20 cellular contexts compared by ENCODE assay signal in genomic region chr6:77511860-77512259, GRCh38. TPM values are rescaled to one million over a fixed set of nuclear protein-coding genes. Genes with fewer than 3 reads are reported as not detected.
DNase-seq lines count a peak whose midpoint lies in the region; ATAC-seq, FAIRE-seq and TF ChIP-seq lines count a peak whose summit lies in the region.
"Had no signal": no experiment of that assay in that cellular context is flagged by ENCODE, and none has a peak within 500 bp of the region (broad histone marks: within the 10 kb centered on the region; RNA-seq: fewer than 3 reads in every experiment).

No MANE protein-coding gene starts in this region.

- H3K79me2 ChIP-seq in HepG2 (ENCODE audit: insufficient read depth, low read length): no peaks in the 10 kb centered on the region

- no peaks in the 10 kb centered on the region for H3K4me1 Mint-ChIP-seq in endothelial cell (ENCODE audit: unreplicated experiment)
- H3K4me1 Mint-ChIP-seq: B cell had no signal

- H4K8ac ChIP-seq in mesenchymal stem cell (ENCODE audit: low read length): no peak overlapping the region

- TF ChIP-seq CTCF in HepG2 (CRISPR knock-in tag; IDR thresholded peaks at IDR 0.05) (no peak), right lobe of liver (IDR thresholded peaks at IDR 0.05) (no peak), epithelial cell of esophagus (IDR thresholded peaks at IDR 0.05; ENCODE audit: insufficient read depth, low read depth, low read length, missing control alignments) (no peak), endothelial cell (IDR thresholded peaks at IDR 0.05; ENCODE audit: unreplicated experiment) (no peak)

- CTCF ChIA-PET in HepG2 (lab: Yijun Ruan, JAX; ENCODE audit: low intra/inter-chr PET ratio, low total read pairs): no interaction called here

- no peak overlapping the region for H3K4me3 Mint-ChIP-seq in endothelial cell (ENCODE audit: unreplicated experiment)
- H3K4me3 Mint-ChIP-seq: B cell; CD4-positive, alpha-beta T cell; H9; HFFc6 had no signal

- peaks cover 49% of the 10 kb centered on the region for H3K9me3 ChIP-seq in HepG2 (ENCODE audit: low read length)
- H3K9me3 ChIP-seq in right lobe of liver: no peaks in the 10 kb centered on the region
- peaks cover 21% of the 10 kb centered on the region for H3K9me3 ChIP-seq in mesenchymal stem cell (ENCODE audit: control insufficient read depth, low read length)

- H2AK5ac ChIP-seq in mesenchymal stem cell (ENCODE audit: low read length, severe bottlenecking): no peak overlapping the region

- TF ChIP-seq POLR2A in HepG2 (IDR thresholded peaks at IDR 0.05; ENCODE audit: insufficient read depth in 1 of 2, low read depth in 2 of 2, low read length in 2 of 2) (no peak), right lobe of liver (IDR thresholded peaks at IDR 0.05) (no peak)

- TF ChIP-seq EP300 in HepG2 (IDR thresholded peaks at IDR 0.05; ENCODE audit: low read depth in 2 of 2, low read length in 2 of 2) (no peak), HepG2 (CRISPR knock-in tag; IDR thresholded peaks at IDR 0.05; ENCODE audit: borderline replicate concordance) (no peak)

- no peak overlapping the region for H2AFZ ChIP-seq in HepG2 (ENCODE audit: low read length)
- no peak overlapping the region for H2AFZ ChIP-seq in mesenchymal stem cell (ENCODE audit: low read depth, low read length)

- H3K9me3 Mint-ChIP-seq in endothelial cell (ENCODE audit: unreplicated experiment): peaks cover 14% of the 10 kb centered on the region

- H3K4me2 ChIP-seq in HepG2 (ENCODE audit: low read depth, low read length) (no peak overlapping the region), mesenchymal stem cell (ENCODE audit: low read length, poor library complexity, severe bottlenecking) (no peak overlapping the region)

- no peak overlapping the region for H3K27ac ChIP-seq in HepG2 (ENCODE audit: extremely low read length, insufficient read depth, low read length)
- H3K27ac ChIP-seq in right lobe of liver: no peak overlapping the region
- no peak overlapping the region for H3K27ac ChIP-seq in mesenchymal stem cell (ENCODE audit: low read length, poor library complexity, severe bottlenecking)

- DNase-seq in HepG2 (ENCODE audit: low spot score) (no peak), right lobe of liver (no peak), MV-4-11 (lab: John Stamatoyannopoulos, UW) (peak; percentile 62), epithelial cell of esophagus (ENCODE audit: low read depth) (peak; percentile 6), mesenchymal stem cell (no peak), endothelial cell (ENCODE audit: low spot score) (no peak)
- no peak for DNase-seq in stimulated activated CD4-positive, alpha-beta T cell treated with anti-CD3 and anti-CD28 coated beads, Interleukin-2, amount 100 ng/mL, for 48 hours
- DNase-seq: ACHN; C1 segment of cervical spinal cord; CD4-positive, alpha-beta T cell; DMS79; GOT3; H9; HFFc6 had no signal

- WGBS in HepG2 (ENCODE audit: low lambda C conversion rate): 0% methylated on average over 1 of the region's 1 CpG
- WGBS in right lobe of liver (ENCODE audit: insufficient coverage, low coverage, low lambda C conversion rate, missing lambda C conversion rate): 36% methylated on average over 1 of the region's 1 CpG
- 90% methylated on average over 1 of the region's 1 CpG for WGBS in mesenchymal stem cell

- H2BK5ac ChIP-seq in mesenchymal stem cell (ENCODE audit: low read depth, low read length, poor library complexity, severe bottlenecking): no peak overlapping the region

- H3K27me3 ChIP-seq in HepG2 (ENCODE audit: control insufficient read depth in 1 of 2, insufficient read depth in 2 of 2, low read length in 2 of 2) (no peaks in the 10 kb centered on the region), right lobe of liver (no peaks in the 10 kb centered on the region), mesenchymal stem cell (ENCODE audit: control insufficient read depth in 1 of 2, insufficient read depth in 1 of 2, low read length in 2 of 2) (no peaks in the 10 kb centered on the region)

- no peaks in the 10 kb centered on the region for H3K36me3 ChIP-seq in HepG2 (replicated peaks in 1 of 2; ENCODE audit: control insufficient read depth in 1 of 2, insufficient read depth in 2 of 2, low read length in 2 of 2)
- H3K36me3 ChIP-seq in right lobe of liver: no peaks in the 10 kb centered on the region
- H3K36me3 ChIP-seq in mesenchymal stem cell (ENCODE audit: control insufficient read depth in 1 of 2, insufficient read depth in 2 of 2, low read depth in 1 of 2, low read length in 2 of 2): no peaks in the 10 kb centered on the region

- no peaks in the 10 kb centered on the region for H3K27me3 Mint-ChIP-seq in endothelial cell (ENCODE audit: unreplicated experiment)
- H3K27me3 Mint-ChIP-seq: B cell; CD4-positive, alpha-beta T cell had no signal

- H2BK15ac ChIP-seq in mesenchymal stem cell (ENCODE audit: low read depth, poor library complexity, severe bottlenecking): no peak overlapping the region

- H3K9ac ChIP-seq in HepG2 (ENCODE audit: insufficient read depth, low read depth, low read length) (no peak overlapping the region), mesenchymal stem cell (ENCODE audit: low read length) (no peak overlapping the region)

- H4K20me1 ChIP-seq in HepG2 (ENCODE audit: insufficient read depth, low read length): no peaks in the 10 kb centered on the region

- H3K18ac ChIP-seq in mesenchymal stem cell (ENCODE audit: low read depth in 1 of 2, low read length in 2 of 2): no peak overlapping the region

- TF ChIP-seq RAD21 in HepG2 (CRISPR knock-in tag; IDR thresholded peaks at IDR 0.05): no peak

- H3K4me3 ChIP-seq in HepG2 (replicated peaks in 1 of 3; ENCODE audit: insufficient read depth in 1 of 3, low read depth in 2 of 3, low read length in 3 of 3) (no peak overlapping the region), right lobe of liver (no peak overlapping the region), epithelial cell of esophagus (ENCODE audit: low read length) (no peak overlapping the region), mesenchymal stem cell (ENCODE audit: insufficient read depth in 1 of 2, low read depth in 1 of 2, low read length in 2 of 2) (no peak overlapping the region)

- in situ Hi-C loops in HepG2 (cut with HindIII; ENCODE audit: extremely low pct_ligation_motif_present, low pct_unique_long_range_greater_than_20kb): no loop called here

- no TSS peak for BruUV-seq in HepG2 (replicated peaks; lab: Mats Ljungman, UMichigan)

- no peak overlapping the region for H3K23ac ChIP-seq in mesenchymal stem cell (ENCODE audit: low read length in 2 of 2)

- no peak overlapping the region for H2BK120ac ChIP-seq in mesenchymal stem cell (ENCODE audit: low read depth, low read length)

- H2BK12ac ChIP-seq in mesenchymal stem cell (ENCODE audit: low read length in 2 of 2): no peak overlapping the region

- no peak overlapping the region for H3K14ac ChIP-seq in mesenchymal stem cell (ENCODE audit: low read length in 2 of 2)

- POLR2A ChIA-PET in HepG2 (lab: Yijun Ruan, JAX): no interaction called here

- peaks cover 6% of the 10 kb centered on the region for H3K36me3 Mint-ChIP-seq in endothelial cell (ENCODE audit: low read depth, unreplicated experiment)

- H3K79me1 ChIP-seq in mesenchymal stem cell (replicated peaks; ENCODE audit: low read length, poor library complexity, severe bottlenecking): no peaks in the 10 kb centered on the region

- H3K4ac ChIP-seq in mesenchymal stem cell (ENCODE audit: low read depth in 1 of 2, low read length in 2 of 2): no peak overlapping the region

- intact Hi-C loops in HepG2 (cut with micrococcal nuclease; ENCODE audit: unreplicated experiment) (no loop called here), right lobe of liver (cut with DNase I) (no loop called here)

- ATAC-seq in HepG2 (no peak), right lobe of liver (no peak), HG03565 (IDR thresholded peaks at IDR 0.05; ENCODE audit: unreplicated experiment) (no peak)

- peak overlapping the region; percentile 27 for H4K91ac ChIP-seq in mesenchymal stem cell (ENCODE audit: low read length)

- H3K27ac Mint-ChIP-seq in endothelial cell (ENCODE audit: unreplicated experiment): no peak overlapping the region
- H3K27ac Mint-ChIP-seq: B cell; CD4-positive, alpha-beta T cell; H9; HFFc6 had no signal

- no peak for FAIRE-seq in HepG2 (lab: Jason Lieb, UNC)
- FAIRE-seq: GM12891, HTR-8/SVneo had no signal

- H3K4me1 ChIP-seq in HepG2 (ENCODE audit: insufficient read depth, low read length): no peaks in the 10 kb centered on the region
- H3K4me1 ChIP-seq in right lobe of liver: no peaks in the 10 kb centered on the region
- no peaks in the 10 kb centered on the region for H3K4me1 ChIP-seq in mesenchymal stem cell (ENCODE audit: control insufficient read depth, insufficient read depth, low read depth, low read length)

TF ChIP-seq in HepG2, 621 proteins besides CTCF, POLR2A, EP300 and RAD21:
- no peak for TF ChIP-seq SATB2 (CRISPR knock-in tag; IDR thresholded peaks at IDR 0.05)
- TF ChIP-seq ZNF616 (CRISPR knock-in tag; IDR thresholded peaks at IDR 0.05; ENCODE audit: low read depth): peak; percentile 95

RNA-seq across cellular contexts. Expression of gene HTR1B, which starts 48.6 kb away (rescaled TPM):
- total RNA-seq in HepG2 (2016; rRNA removed; fragmentation: Illumina TruSeq; extraction: Trizol) (not detected in 2 replicates), right lobe of liver (not detected), endothelial cell (ENCODE audit: unreplicated experiment) (0.33 TPM)
- total RNA-seq in HepG2 (2016; cell fraction: cytosol; rRNA removed; fragmentation: Illumina TruSeq; extraction: Trizol; ENCODE audit: low read depth): not detected in 2 replicates
- not detected in 2 replicates for total RNA-seq in HepG2 (2016; cell fraction: insoluble cytoplasmic fraction; rRNA removed; fragmentation: Illumina TruSeq; extraction: Trizol)
- not detected in 2 replicates for total RNA-seq in HepG2 (2016; cell fraction: membrane; rRNA removed; fragmentation: Illumina TruSeq; extraction: Trizol)
- total RNA-seq in HepG2 (2016; cell fraction: nucleus; rRNA removed; fragmentation: Illumina TruSeq; extraction: Trizol): not detected in 2 replicates
- polyA plus RNA-seq in HepG2 (2011; rRNA removed): not detected in 2 replicates
- polyA plus RNA-seq in HepG2 (2011; cell fraction: cytosol; rRNA removed): not detected in 2 replicates
- not detected in 2 replicates for polyA plus RNA-seq in HepG2 (2011; cell fraction: nucleus; rRNA removed)
- not detected in 2 replicates for polyA plus RNA-seq in HepG2 (2012)
- not detected in 2 replicates for polyA plus RNA-seq in HepG2 (2016; cell fraction: cytosol; fragmentation: Illumina TruSeq; extraction: Trizol; ENCODE audit: low read depth)
- not detected in 2 replicates for polyA plus RNA-seq in HepG2 (2016; cell fraction: insoluble cytoplasmic fraction; fragmentation: Illumina TruSeq; extraction: Trizol; ENCODE audit: low read depth)
- not detected in 2 replicates for polyA plus RNA-seq in HepG2 (2016; cell fraction: membrane; fragmentation: Illumina TruSeq; extraction: Trizol; ENCODE audit: low read depth)
- not detected in 2 replicates for polyA plus RNA-seq in HepG2 (2016; cell fraction: nucleus; fragmentation: Illumina TruSeq; extraction: Trizol; ENCODE audit: insufficient read depth, low read depth)
- polyA minus RNA-seq in HepG2 (2011; rRNA and poly(A)+ RNA removed; ENCODE audit: low replicate concordance): 0.19 TPM in 1 of 2 replicates, not detected in the other
- polyA minus RNA-seq in HepG2 (2011; cell fraction: cytosol; rRNA and poly(A)+ RNA removed): not detected in 2 replicates
- not detected in 2 replicates for polyA minus RNA-seq in HepG2 (2011; cell fraction: nucleus; rRNA and poly(A)+ RNA removed)
- polyA plus RNA-seq in mesenchymal stem cell (2013, experiment 1 of 2): 3.3 TPM
- polyA plus RNA-seq in mesenchymal stem cell (2013, experiment 2 of 2): 3.7 TPM
- total RNA-seq: A172; B cell; CD4-positive, alpha-beta T cell; G401 had no signal

Comparison
In these comparisons a context has a peak if more than half of its experiments do, and no peak if none do; other contexts are left out.
1. DNase-seq: peak in MV-4-11 (single experiment) and epithelial cell of esophagus (single experiment); none in HepG2 (single experiment), right lobe of liver (0 of 3), mesenchymal stem cell (single experiment), stimulated activated CD4-positive, alpha-beta T cell treated with anti-CD3 and anti-CD28 coated beads, Interleukin-2, amount 100 ng/mL, for 48 hours (0 of 2) and endothelial cell (single experiment).